Comparison of ENCODE assay signal across 10 cellular contexts in the genomic region with DNA sequence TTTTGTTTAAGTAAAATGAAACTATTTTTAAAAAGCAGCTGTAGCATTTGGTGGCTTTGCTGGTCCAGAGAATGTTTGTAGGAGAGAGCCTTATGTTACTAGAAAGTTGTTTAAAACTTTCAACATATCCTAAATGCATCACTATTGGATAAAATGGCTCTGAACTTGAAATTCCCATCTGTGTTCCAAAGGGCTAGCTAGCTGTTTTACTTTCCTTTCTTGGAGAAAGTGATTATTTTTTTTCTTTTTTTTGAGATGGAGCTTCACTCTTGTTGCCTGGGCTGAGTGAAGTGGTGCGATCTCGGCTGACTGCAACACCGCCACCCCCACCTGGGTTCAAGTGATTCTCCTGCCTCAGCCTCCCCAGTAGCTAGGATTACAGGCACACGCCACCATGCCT. TPM values are rescaled to one million over a fixed set of nuclear protein-coding genes. Genes with fewer than 3 reads are reported as not detected.
A peak's percentile ranks its signal among the peaks of the same experiment; 100 is the strongest.
DNase-seq lines count a peak whose midpoint lies in the region; ATAC-seq and TF ChIP-seq lines count a peak whose summit lies in the region.
"Had no signal": no experiment of that assay in that cellular context is flagged by ENCODE, and none has a peak within 500 bp of the region (broad histone marks: within the 10 kb centered on the region; RNA-seq: fewer than 3 reads in every experiment).

No MANE protein-coding gene starts in this region.

- no peak overlapping the region for H3K56ac ChIP-seq in IMR-90 (ENCODE audit: extremely low read depth, insufficient read depth, low read length)

- H4K91ac ChIP-seq in IMR-90 (ENCODE audit: insufficient read depth, low read depth, low read length): no peak overlapping the region

- dilution Hi-C loops in IMR-90 (cut with HindIII; ENCODE audit: low sequenced_read_pairs, unreplicated experiment): no loop called here

- H2AFZ ChIP-seq in IMR-90 (replicated peaks; ENCODE audit: low read length, poor library complexity) (no peak overlapping the region), neural progenitor cell (replicated peaks) (no peak overlapping the region)

- H2BK20ac ChIP-seq in IMR-90 (ENCODE audit: low read depth, low read length): no peak overlapping the region

- H3K27ac Mint-ChIP-seq in CD4-positive, alpha-beta T cell: peak overlapping the region; percentile 74
- no peak overlapping the region for H3K27ac Mint-ChIP-seq in neural progenitor cell

- H3K4me3 ChIP-seq in IMR-90 (ENCODE audit: insufficient read depth, low read depth, low read length) (no peak overlapping the region), astrocyte of the cerebellum (ENCODE audit: low read depth, low read length) (peak overlapping the region; percentile 60), neural progenitor cell (no peak overlapping the region)

- H3K36me3 ChIP-seq in IMR-90 (ENCODE audit: control insufficient read depth, insufficient read depth, low read length) (peaks cover 3% of the 10 kb centered on the region; the same call in 1 of the 2 replicates), neural progenitor cell (no peaks in the 10 kb centered on the region)

- 0 out of 2 replicates have a peak overlapping the region, but pooled peaks have one; percentile 66 for H3K4ac ChIP-seq in IMR-90 (ENCODE audit: low read depth, low read length)

- no peak for TF ChIP-seq CTCF in CD4-positive, alpha-beta T cell (IDR thresholded peaks at IDR 0.05)
- TF ChIP-seq CTCF in IMR-90 (conservative IDR thresholded peaks at IDR 0.05; ENCODE audit: low read depth, low read length) (no peak), astrocyte of the cerebellum (IDR thresholded peaks at IDR 0.05; ENCODE audit: low read depth, low read length, missing control alignments) (no peak), neural progenitor cell (IDR thresholded peaks at IDR 0.05) (no peak)

- BruUV-seq in IMR-90 (replicated peaks; lab: Mats Ljungman, UMichigan): no TSS peak

- H2AK5ac ChIP-seq in IMR-90 (ENCODE audit: low read depth, low read length): no peak overlapping the region

- no peak overlapping the region for H3K27ac ChIP-seq in CD4-positive, alpha-beta T cell (ENCODE audit: low read depth, low read length)
- peak overlapping the region; percentile 53; the same call in 1 of the 2 replicates for H3K27ac ChIP-seq in IMR-90 (ENCODE audit: insufficient read depth, low read length)
- no peak overlapping the region for H3K27ac ChIP-seq in neural progenitor cell
- H3K27ac ChIP-seq: HL-60 had no signal

- 0 out of 2 replicates have a peak overlapping the region, but pooled peaks have one; percentile 59 for H3K23ac ChIP-seq in IMR-90 (ENCODE audit: low read depth, low read length)

- no peaks in the 10 kb centered on the region for H3K9me3 Mint-ChIP-seq in CD4-positive, alpha-beta T cell
- H3K9me3 Mint-ChIP-seq in neural progenitor cell: no peaks in the 10 kb centered on the region

- no peaks in the 10 kb centered on the region for H3K79me2 ChIP-seq in neural progenitor cell (ENCODE audit: low read depth)

- no peak for DNase-seq in CD4-positive, alpha-beta T cell
- DNase-seq in IMR-90: peak; percentile 31
- no peak for DNase-seq in astrocyte of the cerebellum (ENCODE audit: low read depth)
- DNase-seq in neural progenitor cell (ENCODE audit: low spot score): no peak
- DNase-seq in cerebellum (ENCODE audit: low spot score): no peak
- no peak for DNase-seq in Ammon's horn (ENCODE audit: low spot score)
- DNase-seq in OCI-M2 (lab: John Stamatoyannopoulos, UW; ENCODE audit: unreplicated experiment): no peak
- DNase-seq: DMS153, glutamatergic neuron had no signal

- H3K9ac ChIP-seq in IMR-90 (ENCODE audit: low read depth, low read length): no peak overlapping the region
- no peak overlapping the region for H3K9ac ChIP-seq in neural progenitor cell

- no peak for ATAC-seq in CD4-positive, alpha-beta T cell (ENCODE audit: poor library complexity)
- no peak for ATAC-seq in IMR-90 (ENCODE audit: low read depth)

- no peak overlapping the region; the same call in 1 of the 2 replicates for H2BK120ac ChIP-seq in IMR-90 (ENCODE audit: low read depth, low read length)

- WGBS in IMR-90 (ENCODE audit: extremely low coverage in 2 of 2, insufficient read length in 1 of 2), 2 experiments: 100% methylated on average over 1 of the region's 4 CpGs; no CpG with 5 or more reads in 1 of the 2 experiments

- CTCF ChIA-PET in CD4-positive, alpha-beta T cell (lab: Charles Lee): interaction anchor here (1.0 to 5.2 kb wide), 2 partner anchors 43 to 228 kb away, joined by 3 to 34 read pairs; no protein-coding TSS in a partner anchor
- CTCF ChIA-PET in IMR-90 (lab: Yijun Ruan, JAX): interaction anchor here (0.5 kb wide), 1 partner anchor 9 kb away, joined by 3 read pairs; no protein-coding TSS in a partner anchor

- no peaks in the 10 kb centered on the region for H3K27me3 Mint-ChIP-seq in CD4-positive, alpha-beta T cell
- H3K27me3 Mint-ChIP-seq in neural progenitor cell (ENCODE audit: insufficient read depth, low read depth): peaks cover 8% of the 10 kb centered on the region

- H3K9me1 ChIP-seq in IMR-90 (ENCODE audit: insufficient read depth, low read length): peaks cover 20% of the 10 kb centered on the region

- H4K5ac ChIP-seq in IMR-90 (ENCODE audit: low read depth, low read length): no peak overlapping the region

- H3K14ac ChIP-seq in IMR-90 (replicated peaks; ENCODE audit: low read depth, low read length): peak overlapping the region; percentile 74

- intact Hi-C loops in CD4-positive, alpha-beta T cell (cut with DNase I, micrococcal nuclease): loop anchor here in 1 of 2 experiments (5.0 to 10.0 kb wide), 3 partner anchors 188 to 959 kb away; partner anchors contain the start of gene TMEM181
- intact Hi-C loops in IMR-90 (cut with micrococcal nuclease): loop anchor here (5.0 kb wide), 1 partner anchor 58 kb away; no protein-coding TSS in a partner anchor

- no peak overlapping the region for H3K18ac ChIP-seq in IMR-90 (ENCODE audit: low read depth, low read length)

- no peak overlapping the region for H2BK5ac ChIP-seq in IMR-90 (ENCODE audit: low read depth, low read length, poor library complexity, severe bottlenecking)

- peaks cover 11% of the 10 kb centered on the region for H3K36me3 Mint-ChIP-seq in CD4-positive, alpha-beta T cell (ENCODE audit: low read depth)
- no peaks in the 10 kb centered on the region for H3K36me3 Mint-ChIP-seq in neural progenitor cell

- no peaks in the 10 kb centered on the region for H3K27me3 ChIP-seq in CD4-positive, alpha-beta T cell (ENCODE audit: control insufficient read depth, insufficient read depth, low read length)
- H3K27me3 ChIP-seq in IMR-90 (ENCODE audit: control insufficient read depth, insufficient read depth, low read length) (no peaks in the 10 kb centered on the region), neural progenitor cell (peaks cover 50% of the 10 kb centered on the region)

- peaks cover 14% of the 10 kb centered on the region for H3F3A ChIP-seq in neural progenitor cell (ENCODE audit: low read depth)

- H3K4me1 Mint-ChIP-seq in CD4-positive, alpha-beta T cell (ENCODE audit: low read depth): peaks cover 76% of the 10 kb centered on the region
- peaks cover 19% of the 10 kb centered on the region for H3K4me1 Mint-ChIP-seq in neural progenitor cell

- TF ChIP-seq POLR2A in IMR-90 (IDR thresholded peaks at IDR 0.05; ENCODE audit: low read depth, low read length): no peak

- no peak for TF ChIP-seq RAD21 in IMR-90 (IDR thresholded peaks at IDR 0.05; ENCODE audit: low read length)

- no peak overlapping the region for H2BK15ac ChIP-seq in IMR-90 (ENCODE audit: low read depth, low read length)

- no peak overlapping the region for H2AK9ac ChIP-seq in IMR-90 (replicated peaks; ENCODE audit: low read depth, low read length, poor library complexity)

- peaks cover 13 to 44% of the 10 kb centered on the region in 2 experiments for H3K79me1 ChIP-seq in IMR-90 (ENCODE audit: low read depth in 1 of 2, low read length in 2 of 2)

- peaks cover 39% of the 10 kb centered on the region for H3K4me1 ChIP-seq in IMR-90 (ENCODE audit: control insufficient read depth, insufficient read depth, low read length)
- H3K4me1 ChIP-seq in neural progenitor cell: peaks cover 13% of the 10 kb centered on the region

- no peak overlapping the region for H4K8ac ChIP-seq in IMR-90 (ENCODE audit: low read depth in 2 of 2, low read length in 2 of 2)

- in situ Hi-C loops in IMR-90 (cut with MboI; ENCODE audit: low sequenced_read_pairs): no loop called here
- in situ Hi-C loops in astrocyte of the cerebellum (cut with HindIII; ENCODE audit: low sequenced_read_pairs): no loop called here

- no peaks in the 10 kb centered on the region for H3K9me3 ChIP-seq in CD4-positive, alpha-beta T cell (ENCODE audit: control insufficient read depth, low read length)
- H3K9me3 ChIP-seq in IMR-90 (ENCODE audit: control insufficient read depth, insufficient read depth, low read length): no peaks in the 10 kb centered on the region
- no peaks in the 10 kb centered on the region for H3K9me3 ChIP-seq in neural progenitor cell (ENCODE audit: low read depth)

- POLR2A ChIA-PET in CD4-positive, alpha-beta T cell (lab: Charles Lee): interaction anchor here (0.8 to 3.4 kb wide), 6 partner anchors 10 to 74 kb away, joined by 3 to 35 read pairs (median 6); no protein-coding TSS in a partner anchor
- POLR2A ChIA-PET in IMR-90 (lab: Charles Lee; ENCODE audit: unreplicated experiment): interaction anchor here (1.2 kb wide), 1 partner anchor 34 kb away, joined by 4 read pairs; no protein-coding TSS in a partner anchor

- H3K4me2 ChIP-seq in IMR-90 (ENCODE audit: low read depth, low read length): peak overlapping the region; percentile 70
- H3K4me2 ChIP-seq in neural progenitor cell: no peak overlapping the region

- H4K20me1 ChIP-seq in IMR-90 (ENCODE audit: insufficient read depth, low read length): peaks cover 44% of the 10 kb centered on the region
- peaks cover 7% of the 10 kb centered on the region for H4K20me1 ChIP-seq in neural progenitor cell (ENCODE audit: low read depth)

- H3K4me3 Mint-ChIP-seq in CD4-positive, alpha-beta T cell: peak overlapping the region; percentile 87
- peak overlapping the region; percentile 29 for H3K4me3 Mint-ChIP-seq in neural progenitor cell

TF ChIP-seq in IMR-90, 13 proteins besides CTCF, POLR2A, EP300 and RAD21 (continues in another document):
- TF ChIP-seq FOS (IDR thresholded peaks at IDR 0.05; ENCODE audit: low read depth, low read length) (no peak), MAFK (IDR thresholded peaks at IDR 0.05; ENCODE audit: low read depth, low read length) (no peak), MAZ (IDR thresholded peaks at IDR 0.05; ENCODE audit: borderline replicate concordance, low read depth, low read length) (no peak), RFX5 (IDR thresholded peaks at IDR 0.05; ENCODE audit: low read depth, low read length) (no peak), CHD1 (IDR thresholded peaks at IDR 0.05; ENCODE audit: low read depth, low read length) (no peak), RCOR1 (IDR thresholded peaks at IDR 0.05; ENCODE audit: insufficient replicate concordance, low read length) (no peak)

RNA-seq across cellular contexts. Expression of gene SYNJ2, which starts 2.5 kb away (rescaled TPM):
- 10 to 100 TPM; 34.6 to 38.0 TPM for total RNA-seq in CD4-positive, alpha-beta T cell
- total RNA-seq in IMR-90 (2012; rRNA removed): 43.3 and 45.2 TPM in 2 replicates
- 40.8 and 45.6 TPM in 2 replicates for polyA plus RNA-seq in IMR-90 (2012; rRNA removed)
- polyA plus RNA-seq in IMR-90 (2012; cell fraction: cytosol; rRNA removed): 21.2 and 29.0 TPM in 2 replicates
- 45.7 and 64.6 TPM in 2 replicates for polyA plus RNA-seq in IMR-90 (2012; cell fraction: nucleus; rRNA removed; ENCODE audit: low replicate concordance)
- 2.5 and 4.8 TPM in 2 replicates for total RNA-seq in neural progenitor cell (ENCODE audit: low replicate concordance)
- total RNA-seq in cerebellum: 68.6 TPM
